ENCODE assay signal across 1 cellular context in genomic region chr19:12792048-12792852, GRCh38.
TF ChIP-seq lines count a peak whose summit lies in the region.

No MANE protein-coding gene starts in this region.

TF ChIP-seq in HCT116, 20 proteins besides CTCF, POLR2A, EP300 and RAD21:
- no peak for TF ChIP-seq EGR1 (IDR thresholded peaks at IDR 0.05; ENCODE audit: low read depth)
- no peak for TF ChIP-seq SRF (IDR thresholded peaks at IDR 0.05; ENCODE audit: low read depth)
- no peak for TF ChIP-seq ZBTB33 (IDR thresholded peaks at IDR 0.05; ENCODE audit: extremely low read depth, insufficient replicate concordance, low read length)
- no peak for TF ChIP-seq MAX (IDR thresholded peaks at IDR 0.05)
- no peak for TF ChIP-seq SIN3A (IDR thresholded peaks at IDR 0.05; ENCODE audit: low read depth)
- TF ChIP-seq YY1 (IDR thresholded peaks at IDR 0.05; ENCODE audit: extremely low read depth, insufficient replicate concordance, low read depth, low read length) = peak; percentile 5
- TF ChIP-seq EZH2phosphoT487 (IDR thresholded peaks at IDR 0.05; ENCODE audit: borderline replicate concordance) = no peak
- TF ChIP-seq SP1 (IDR thresholded peaks at IDR 0.05; ENCODE audit: low read depth) = no peak
- peak; percentile 9; the same call in 1 of the 2 replicates for TF ChIP-seq ZFX (IDR thresholded peaks at IDR 0.05)
- no peak for TF ChIP-seq REST (IDR thresholded peaks at IDR 0.05; ENCODE audit: low read depth)
- no peak for TF ChIP-seq EZH2 (IDR thresholded peaks at IDR 0.05)
- no peak for TF ChIP-seq FOSL1 (IDR thresholded peaks at IDR 0.05; ENCODE audit: low read depth)
- no peak for TF ChIP-seq ZNF274 (IDR thresholded peaks at IDR 0.05; ENCODE audit: low read depth, low read length)
- no peak for TF ChIP-seq ATF3 (IDR thresholded peaks at IDR 0.05)
- TF ChIP-seq CEBPB (IDR thresholded peaks at IDR 0.05; ENCODE audit: low read depth) = no peak
- TF ChIP-seq CBX3 (IDR thresholded peaks at IDR 0.05; ENCODE audit: low read depth) = no peak
- TF ChIP-seq POLR2AphosphoS5 (IDR thresholded peaks at IDR 0.05; ENCODE audit: low read depth, low read length) = peak; percentile 59; the same call in 1 of the 2 replicates
- TF ChIP-seq TCF7L2 (IDR thresholded peaks at IDR 0.05; ENCODE audit: borderline replicate concordance, extremely low read depth, insufficient read depth, insufficient read length) = peak; percentile 85
- no peak for TF ChIP-seq JUND (IDR thresholded peaks at IDR 0.05)
- no peak for TF ChIP-seq ELF1 (IDR thresholded peaks at IDR 0.05; ENCODE audit: borderline replicate concordance, low read depth)
TF ChIP-seq in HCT116: peak in this region for 4.
